In the genomic region with DNA sequence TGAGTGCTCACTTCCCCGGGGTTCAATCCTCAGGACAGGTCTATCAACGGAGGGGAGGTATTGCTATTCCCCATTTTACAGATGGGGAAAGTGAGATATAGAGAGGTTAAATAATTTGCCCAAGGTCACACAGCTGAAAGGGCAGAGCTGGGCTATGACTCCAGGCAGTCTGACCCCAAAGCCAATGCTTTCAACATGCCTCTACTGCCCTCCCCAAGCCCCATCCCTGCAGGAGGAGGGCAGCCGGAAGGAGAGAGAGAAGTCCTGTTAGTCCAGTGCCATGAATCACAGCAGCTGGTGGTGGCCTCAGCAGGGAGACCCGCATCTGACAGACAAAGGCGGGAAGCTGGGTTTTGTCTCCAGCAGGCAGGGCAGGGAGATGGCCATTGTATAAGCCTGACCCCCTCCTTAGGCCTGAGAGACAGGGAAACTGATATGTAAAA, we compare ENCODE assay signal across 9 cellular contexts. TPM values are rescaled to one million over a fixed set of nuclear protein-coding genes. Genes with fewer than 3 reads are reported as not detected.
DNase-seq lines count a peak whose midpoint lies in the region; ATAC-seq lines count a peak whose summit lies in the region.
"Had no signal": no experiment of that assay in that cellular context is flagged by ENCODE, and none has a peak within 500 bp of the region (broad histone marks: within the 10 kb centered on the region; RNA-seq: fewer than 3 reads in every experiment).

No MANE protein-coding gene starts in this region.

- H3K27ac ChIP-seq in right cardiac atrium (ENCODE audit: low read length) = peak overlapping the region; percentile 50

- intact Hi-C loops in right cardiac atrium (cut with DNase I) (no loop called here), Right ventricle myocardium inferior (cut with DNase I) (no loop called here)

- no peak overlapping the region for H3K4me3 ChIP-seq in right cardiac atrium (ENCODE audit: low read length)

- peak; percentile 38 to 55 for ATAC-seq in right cardiac atrium
- ATAC-seq in Right ventricle myocardium inferior = no peak
- no peak for ATAC-seq in HG02870 (IDR thresholded peaks at IDR 0.05; ENCODE audit: unreplicated experiment)

- peak; percentile 23 to 38 (median 36) for DNase-seq in right cardiac atrium
- DNase-seq in Right ventricle myocardium inferior (ENCODE audit: missing footprints) = no peak
- peak; percentile 56 to 91 for DNase-seq in dermis microvascular lymphatic vessel endothelial cell (ENCODE audit: low read depth in 2 of 2)
- peak; percentile 77 for DNase-seq in myocyte (ENCODE audit: low read depth)
- DNase-seq in stimulated activated CD8-positive, alpha-beta memory T cell treated with anti-CD3 and anti-CD28 coated beads, Interleukin-4, amount 100 ng/mL, for 48 hours = no peak
- no peak for DNase-seq in activated naive CD4-positive, alpha-beta T cell treated with Interleukin-2 at 50 U/mL for 16 hours
- no peak for DNase-seq in putamen (ENCODE audit: low spot score)
- DNase-seq: stimulated activated CD4-positive, alpha-beta T cell treated with anti-CD3 and anti-CD28 coated beads, Interleukin-4, amount 100 ng/mL, for 4 hours had no signal

- H3K27me3 ChIP-seq in right cardiac atrium (ENCODE audit: control insufficient read depth, insufficient read depth) = no peaks in the 10 kb centered on the region

- H3K9me3 ChIP-seq in right cardiac atrium (ENCODE audit: control insufficient read depth, low read length) = no peaks in the 10 kb centered on the region

- 50% methylated on average over 5 of the region's 5 CpGs for WGBS in right cardiac atrium

- H3K4me1 ChIP-seq in right cardiac atrium (ENCODE audit: control insufficient read depth, insufficient read depth, low read length) = peaks cover 6% of the 10 kb centered on the region

RNA-seq across cellular contexts. Expression of gene CLIC4, which starts 20.0 kb away (rescaled TPM):
- total RNA-seq in right cardiac atrium (100 to 1,000 TPM; 207 to 248 (median 233) TPM), Right ventricle myocardium inferior (406 TPM), dermis microvascular lymphatic vessel endothelial cell (141 and 173 TPM in 2 replicates), myocyte (910 and 1,271 TPM in 2 replicates)
- polyA plus RNA-seq in right cardiac atrium = 110 TPM
- 498 TPM for polyA plus RNA-seq in myocyte (2012)

Comparison
In these comparisons a context has a peak if more than half of its experiments do, and no peak if none do; other contexts are left out.
1. ATAC-seq: peak in right cardiac atrium (2 of 2); none in Right ventricle myocardium inferior (single experiment) and HG02870 (single experiment).
2. DNase-seq: peak in right cardiac atrium (3 of 3), dermis microvascular lymphatic vessel endothelial cell (2 of 2) and myocyte (single experiment); none in Right ventricle myocardium inferior (single experiment), stimulated activated CD8-positive, alpha-beta memory T cell treated with anti-CD3 and anti-CD28 coated beads, Interleukin-4, amount 100 ng/mL, for 48 hours (single experiment), activated naive CD4-positive, alpha-beta T cell treated with Interleukin-2 at 50 U/mL for 16 hours (single experiment) and putamen (single experiment).